1 cellular context compared by ENCODE assay signal in genomic region chr17:5437721-5438317, GRCh38.
TF ChIP-seq lines count a peak whose summit lies in the region.

No MANE protein-coding gene starts in this region.

TF ChIP-seq in endothelial cell of umbilical vein, 7 proteins besides CTCF, POLR2A, EP300 and RAD21:
- TF ChIP-seq GATA2 (IDR thresholded peaks at IDR 0.05; ENCODE audit: insufficient read depth, insufficient read length, low read depth, low read length) (no peak), EZH2 (IDR thresholded peaks at IDR 0.05; ENCODE audit: borderline replicate concordance, low read depth, low read length, severe bottlenecking) (no peak), MAX (IDR thresholded peaks at IDR 0.05; ENCODE audit: insufficient read depth, insufficient read length) (no peak), MYC (IDR thresholded peaks at IDR 0.05; ENCODE audit: low read depth, low read length) (no peak), JUN (IDR thresholded peaks at IDR 0.05; ENCODE audit: borderline replicate concordance, insufficient read depth, insufficient read length, low read depth) (no peak), FOS (IDR thresholded peaks at IDR 0.05; ENCODE audit: borderline replicate concordance, insufficient read depth, low read length) (no peak), POLR2AphosphoS5 (IDR thresholded peaks at IDR 0.05; ENCODE audit: insufficient read depth, low read depth, low read length) (no peak)
TF ChIP-seq in endothelial cell of umbilical vein: peak in this region for 0.
